Comparison of ENCODE assay signal across 1 cellular context in genomic region chr18:23284629-23285028, GRCh38.
TF ChIP-seq lines count a peak whose summit lies in the region.

No MANE protein-coding gene starts in this region.

TF ChIP-seq in GM23338, 12 proteins besides CTCF, POLR2A, EP300 and RAD21 (continued from another document):
- TF ChIP-seq REST (IDR thresholded peaks at IDR 0.05; ENCODE audit: unreplicated experiment) = no peak
- no peak for TF ChIP-seq JUNB (IDR thresholded peaks at IDR 0.05; ENCODE audit: unreplicated experiment)
- no peak for TF ChIP-seq ZNF114 (CRISPR knock-in tag; IDR thresholded peaks at IDR 0.05)
- no peak for TF ChIP-seq EZH2phosphoT487 (IDR thresholded peaks at IDR 0.05; ENCODE audit: unreplicated experiment)
- TF ChIP-seq ETS1 (IDR thresholded peaks at IDR 0.05) = no peak
- no peak for TF ChIP-seq POLR2AphosphoS5 (IDR thresholded peaks at IDR 0.05; ENCODE audit: low read depth)
- TF ChIP-seq NANOG (IDR thresholded peaks at IDR 0.05; ENCODE audit: borderline replicate concordance) = no peak
- TF ChIP-seq ZNF331 (CRISPR knock-in tag; IDR thresholded peaks at IDR 0.05; ENCODE audit: low read depth) = no peak
- no peak for TF ChIP-seq STAT1 (IDR thresholded peaks at IDR 0.05; ENCODE audit: unreplicated experiment)
- TF ChIP-seq ZNF462 (CRISPR knock-in tag; IDR thresholded peaks at IDR 0.05) = no peak
